In genomic region chr17:40646791-40647548, GRCh38 we compare ENCODE assay signal across 8 cellular contexts. TPM values are rescaled to one million over a fixed set of nuclear protein-coding genes. Genes with fewer than 3 reads are reported as not detected.
DNase-seq lines count a peak whose midpoint lies in the region; ATAC-seq and TF ChIP-seq lines count a peak whose summit lies in the region.

No MANE protein-coding gene starts in this region.

- no peak for TF ChIP-seq EP300 in sigmoid colon (IDR thresholded peaks at IDR 0.05)

- H3K4me3 ChIP-seq in BJ (ENCODE audit: low read depth, low read length) (peak overlapping the region; percentile 74), sigmoid colon (peak overlapping the region; percentile 62 to 87 (median 72))

- TF ChIP-seq CTCF in BJ (IDR thresholded peaks at IDR 0.05; ENCODE audit: insufficient read depth, low read depth, low read length) (no peak), sigmoid colon (IDR thresholded peaks at IDR 0.05) (no peak)

- CTCF ChIA-PET in BJ (lab: Yijun Ruan, JAX), result interaction anchor here (0.8 to 1.2 kb wide), 2 partner anchors 21 to 27 kb away, joined by 3 to 4 read pairs; no protein-coding TSS in a partner anchor

- no peak for DNase-seq in BJ (ENCODE audit: low read depth)
- DNase-seq in activated T-helper 1 cell treated with Interleukin-2 at 50 U/mL for 16 hours (ENCODE audit: low read depth), result peak; percentile 17
- no peak for DNase-seq in left cardiac atrium
- no peak for DNase-seq in sigmoid colon

- H3K36me3 ChIP-seq in BJ (ENCODE audit: control insufficient read depth, insufficient read depth, low read length), result peaks cover 2% of the 10 kb centered on the region
- peaks cover 43% of the 10 kb centered on the region for H3K36me3 ChIP-seq in KOPT-K1 (ENCODE audit: insufficient read depth, low read length)
- peaks cover 1 to 37% (median 6%) of the 10 kb centered on the region in 4 donors for H3K36me3 ChIP-seq in sigmoid colon

- H3K9me3 ChIP-seq in KOPT-K1 (ENCODE audit: insufficient read depth, low read length, poor library complexity, severe bottlenecking) (no peaks in the 10 kb centered on the region), sigmoid colon (no peaks in the 10 kb centered on the region)

- H3K27me3 ChIP-seq in BJ (ENCODE audit: control insufficient read depth, insufficient read depth, low read length) (no peaks in the 10 kb centered on the region), sigmoid colon (no peaks in the 10 kb centered on the region)

- POLR2A ChIA-PET in BJ (lab: Charles Lee), result interaction anchor here (0.6 kb wide), 1 partner anchor 10 kb away, joined by 3 read pairs; no protein-coding TSS in a partner anchor

- peaks cover 0 to 47% (median 30%) of the 10 kb centered on the region in 4 donors for H3K4me1 ChIP-seq in sigmoid colon

- 8 to 14% methylated on average over 16 of the region's 16 CpGs for WGBS in sigmoid colon, 2 donors

- TF ChIP-seq POLR2A in sigmoid colon (IDR thresholded peaks at IDR 0.05), result no peak

- H3K27ac ChIP-seq in KOPT-K1 (ENCODE audit: low read depth, low read length, poor library complexity, severe bottlenecking) (peak overlapping the region; percentile 95), sigmoid colon (peak overlapping the region; percentile 94 to 99 (median 98))

- peak; percentile 13 for ATAC-seq in GM18867 (IDR thresholded peaks at IDR 0.05; ENCODE audit: unreplicated experiment)
- peak; percentile 32 to 39 for ATAC-seq in left cardiac atrium
- no peak for ATAC-seq in GM21367 (IDR thresholded peaks at IDR 0.05; ENCODE audit: unreplicated experiment)
- no peak for ATAC-seq in HG03460 (IDR thresholded peaks at IDR 0.05; ENCODE audit: unreplicated experiment)

- intact Hi-C loops in left cardiac atrium (cut with DNase I), result no loop called here
- intact Hi-C loops in sigmoid colon (cut with DNase I), result loop anchor here (5.0 to 10.0 kb wide), 2 partner anchors 170 to 1018 kb away; no protein-coding TSS in a partner anchor

RNA-seq across cellular contexts. Expression of gene SMARCE1, which starts 0.6 kb away (rescaled TPM):
- 54.6 and 64.0 TPM in 2 replicates for polyA plus RNA-seq in BJ (2011; rRNA removed)
- 31.6 and 32.2 TPM in 2 replicates for polyA minus RNA-seq in BJ (2011; rRNA and poly(A)+ RNA removed)
- 10 to 100 TPM; 62.2 to 68.9 TPM for total RNA-seq in left cardiac atrium
- 100 to 1,000 TPM in 2 of 4 donors, 10 to 100 TPM in 2; 87.3 to 120 (median 94.4) TPM for total RNA-seq in sigmoid colon
- polyA plus RNA-seq in sigmoid colon, result 10 to 100 TPM; 68.2 to 70.3 (median 70.0) TPM

RNA-seq across cellular contexts. Expression of gene KRT222, which starts 18.0 kb away (rescaled TPM):
- polyA plus RNA-seq in BJ (2011; rRNA removed) (not detected in 2 replicates), sigmoid colon (1 to 10 TPM in 1 of 3 donors, under 1 TPM in 1, not detected in 1; 0.35 to 3.6 TPM)
- polyA minus RNA-seq in BJ (2011; rRNA and poly(A)+ RNA removed), result not detected in 2 replicates
- total RNA-seq in left cardiac atrium (1 to 10 TPM in 1 of 2 donors, not detected in 1; 1.3 TPM), sigmoid colon (1 to 10 TPM in 3 of 4 donors, under 1 TPM in 1; 0.68 to 5.0 (median 4.2) TPM)

RNA-seq across cellular contexts. Expression of gene KRT24, which starts 56.6 kb away (rescaled TPM):
- polyA plus RNA-seq in BJ (2011; rRNA removed) (not detected in 2 replicates), sigmoid colon (1 to 10 TPM in 1 of 3 donors, under 1 TPM in 1, not detected in 1; 0.82 to 5.4 TPM)
- not detected in 2 replicates for polyA minus RNA-seq in BJ (2011; rRNA and poly(A)+ RNA removed)
- total RNA-seq in left cardiac atrium (not detected), sigmoid colon (1 to 10 TPM in 1 of 4 donors, under 1 TPM in 1, not detected in 2; 0.36 to 2.5 TPM)

Comparison
In these comparisons a context has a peak if more than half of its experiments do, and no peak if none do; other contexts are left out.
1. ATAC-seq: peak in GM18867 (single experiment) and left cardiac atrium (2 of 2); none in GM21367 (single experiment) and HG03460 (single experiment).